In genomic region chr4:48445704-48446103, GRCh38 we compare ENCODE assay signal across 10 cellular contexts. TPM values are rescaled to one million over a fixed set of nuclear protein-coding genes. Genes with fewer than 3 reads are reported as not detected.
A peak's percentile ranks its signal among the peaks of the same experiment; 100 is the strongest.
DNase-seq lines count a peak whose midpoint lies in the region; ATAC-seq and TF ChIP-seq lines count a peak whose summit lies in the region.
"Had no signal": no experiment of that assay in that cellular context is flagged by ENCODE, and none has a peak within 500 bp of the region (broad histone marks: within the 10 kb centered on the region; RNA-seq: fewer than 3 reads in every experiment).

No MANE protein-coding gene starts in this region.

- peak; percentile 18 for DNase-seq in NCI-H82 (lab: John Stamatoyannopoulos, UW)
- DNase-seq in NCI-H82 treated with DMSO at 0.1 percent for 48 hours (lab: John Stamatoyannopoulos, UW; ENCODE audit: unreplicated experiment), result no peak
- DNase-seq in OCI-M1 (lab: John Stamatoyannopoulos, UW), result peak; percentile 60
- DNase-seq in fibroblast of the conjunctiva (ENCODE audit: low read depth), result peak; percentile 3
- DNase-seq in thyroid gland, result no peak
- DNase-seq in T-helper 9 cell, result no peak
- no peak for DNase-seq in activated CD4-positive, CD25-positive, alpha-beta regulatory T cell (lab: John Stamatoyannopoulos, UW)
- DNase-seq: activated CD8-positive, alpha-beta memory T cell treated with anti-CD3 and anti-CD28 coated beads, Interleukin-2, amount 10 ng/mL, durations not matched to agents 7 days and 5 days had no signal

- H3K4me3 ChIP-seq in thyroid gland (replicated peaks in 1 of 3), result no peak overlapping the region
- H3K4me3 ChIP-seq: lung had no signal

- TF ChIP-seq CTCF in thyroid gland (IDR thresholded peaks at IDR 0.05), result peak in 5 of 6 experiments; percentile 19 to 61 (median 45)

- no peak overlapping the region for H3K27ac ChIP-seq in thyroid gland

- intact Hi-C loops in thyroid gland (cut with DNase I), result no loop called here

- H3K27me3 ChIP-seq in thyroid gland, result no peaks in the 10 kb centered on the region

- no peak for ATAC-seq in HG03108 (IDR thresholded peaks at IDR 0.05; ENCODE audit: unreplicated experiment)
- ATAC-seq: activated CD8-positive, alpha-beta memory T cell treated with anti-CD3 and anti-CD28 coated beads, Interleukin-2, amount 10 ng/mL, durations not matched to agents 7 days and 5 days had no signal

- no peak for TF ChIP-seq POLR2A in thyroid gland (IDR thresholded peaks at IDR 0.05)

- no peaks in the 10 kb centered on the region for H3K9me3 ChIP-seq in thyroid gland

- WGBS in thyroid gland, 2 donors, result 7 to 8% methylated on average over 3 of the region's 3 CpGs

- H3K4me1 ChIP-seq in thyroid gland, result no peaks in the 10 kb centered on the region

- H3K36me3 ChIP-seq in thyroid gland, result no peaks in the 10 kb centered on the region

RNA-seq across cellular contexts. Expression of gene SLC10A4, which starts 37.4 kb away (rescaled TPM):
- under 1 TPM in 1 of 4 donors, not detected in 3; 0.13 TPM for total RNA-seq in thyroid gland
- total RNA-seq: activated CD8-positive, alpha-beta memory T cell treated with anti-CD3 and anti-CD28 coated beads, Interleukin-2, amount 10 ng/mL, durations not matched to agents 7 days and 5 days had no signal

RNA-seq across cellular contexts. Expression of gene ZAR1, which starts 44.3 kb away (rescaled TPM):
- total RNA-seq in thyroid gland, result not detected
- total RNA-seq: activated CD8-positive, alpha-beta memory T cell treated with anti-CD3 and anti-CD28 coated beads, Interleukin-2, amount 10 ng/mL, durations not matched to agents 7 days and 5 days; lung had no signal

Comparison
In these comparisons a context has a peak if more than half of its experiments do, and no peak if none do; other contexts are left out.
1. DNase-seq: peak in NCI-H82 (single experiment), OCI-M1 (single experiment) and fibroblast of the conjunctiva (single experiment); none in NCI-H82 treated with DMSO at 0.1 percent for 48 hours (single experiment), thyroid gland (0 of 2), T-helper 9 cell (single experiment) and activated CD4-positive, CD25-positive, alpha-beta regulatory T cell (0 of 4).